8 cellular contexts compared by ENCODE assay signal in genomic region chr1:229253170-229253974, GRCh38. TPM values are rescaled to one million over a fixed set of nuclear protein-coding genes. Genes with fewer than 3 reads are reported as not detected.
DNase-seq lines count a peak whose midpoint lies in the region; ATAC-seq, FAIRE-seq and TF ChIP-seq lines count a peak whose summit lies in the region.

No MANE protein-coding gene starts in this region.

- H3K9me3 ChIP-seq in thoracic aorta, result no peaks in the 10 kb centered on the region

- H3K4me3 ChIP-seq in thoracic aorta, result peak overlapping the region; percentile 16

- H3K36me3 ChIP-seq in thoracic aorta, result no peaks in the 10 kb centered on the region

- peaks cover 0 to 5% of the 10 kb centered on the region in 2 donors for H3K4me1 ChIP-seq in thoracic aorta (ENCODE audit: control insufficient read depth in 1 of 2, low read depth in 2 of 2)

- ATAC-seq in HG03139 (IDR thresholded peaks at IDR 0.05; ENCODE audit: unreplicated experiment), result peak; percentile 55
- peak; percentile 79 for ATAC-seq in esophagus mucosa
- ATAC-seq in thoracic aorta (ENCODE audit: insufficient number of reproducible peaks, low FRiP score, low read depth), result no peak

- TF ChIP-seq POLR2A in GM12891 (IDR thresholded peaks at IDR 0.05; ENCODE audit: low read depth, low read length) (no peak), H54 (IDR thresholded peaks at IDR 0.05; ENCODE audit: low read depth, low read length) (no peak)

- DNase-seq in GM12891 (ENCODE audit: insufficient read length, low spot score), result no peak
- DNase-seq in RPMI8226, result peak; percentile 83
- DNase-seq in thoracic aorta (ENCODE audit: low spot score), result no peak
- no peak for DNase-seq in H54 (ENCODE audit: insufficient read length, low spot score)
- DNase-seq in middle frontal gyrus (ENCODE audit: extremely low spot score, low spot score), result no peak
- no peak for DNase-seq in inferior parietal cortex (ENCODE audit: extremely low spot score)

- no peak for TF ChIP-seq CTCF in thoracic aorta (IDR thresholded peaks at IDR 0.05)

- no peak overlapping the region for H3K27ac ChIP-seq in thoracic aorta

- no peaks in the 10 kb centered on the region for H3K27me3 ChIP-seq in thoracic aorta (replicated peaks; ENCODE audit: insufficient read depth)

- FAIRE-seq in GM12891 (lab: Jason Lieb, UNC) (peak; percentile 81), H54 (lab: Jason Lieb, UNC) (no peak)

TF ChIP-seq in GM12891, 5 proteins besides CTCF, POLR2A, EP300 and RAD21:
- TF ChIP-seq TAF1 (IDR thresholded peaks at IDR 0.05; ENCODE audit: low read depth, low read length), result no peak
- TF ChIP-seq PAX5 (IDR thresholded peaks at IDR 0.05; ENCODE audit: insufficient read depth, low read length, severe bottlenecking), result no peak
- TF ChIP-seq POU2F2 (IDR thresholded peaks at IDR 0.05; ENCODE audit: low read depth, low read length), result no peak
- TF ChIP-seq POLR2AphosphoS5 (IDR thresholded peaks at IDR 0.05; ENCODE audit: low read depth, low read length), result no peak
- no peak for TF ChIP-seq SPI1 (IDR thresholded peaks at IDR 0.05; ENCODE audit: low read depth, low read length)

RNA-seq across cellular contexts. Expression of gene RAB4A, which starts 17.5 kb away (rescaled TPM):
- 19.9 TPM for polyA plus RNA-seq in GM12891 (2012; ENCODE audit: low read depth, missing spikeins)
- total RNA-seq in esophagus mucosa (58.5 TPM), thoracic aorta (10 to 100 TPM; 25.5 to 29.5 TPM)
